Comparison of ENCODE assay signal across 6 cellular contexts in genomic region chr4:985123-985830, GRCh38. TPM values are rescaled to one million over a fixed set of nuclear protein-coding genes. Genes with fewer than 3 reads are reported as not detected.
A peak's percentile ranks its signal among the peaks of the same experiment; 100 is the strongest.
DNase-seq lines count a peak whose midpoint lies in the region; ATAC-seq lines count a peak whose summit lies in the region.

No MANE protein-coding gene starts in this region.

- H3K27me3 ChIP-seq in adipocyte (replicated peaks; ENCODE audit: control insufficient read depth, insufficient read depth, low read length) = no peaks in the 10 kb centered on the region

- peak overlapping the region; percentile 69 for H3K4me3 ChIP-seq in adipocyte (ENCODE audit: low read length)

- H3K4me3 Mint-ChIP-seq in naive B cell = peak overlapping the region; percentile 67 to 90 (median 82)

- H3K36me3 Mint-ChIP-seq in naive B cell = no peaks in the 10 kb centered on the region

- no peaks in the 10 kb centered on the region for H3K27me3 Mint-ChIP-seq in naive B cell

- peak overlapping the region; percentile 38 for H3K9ac ChIP-seq in adipocyte (ENCODE audit: low read length)

- peak; percentile 20 to 28 for ATAC-seq in naive B cell (ENCODE audit: low read depth in 2 of 2)
- ATAC-seq in HG03095 (IDR thresholded peaks at IDR 0.05; ENCODE audit: unreplicated experiment) = no peak
- ATAC-seq in HG03342 (IDR thresholded peaks at IDR 0.05; ENCODE audit: unreplicated experiment) = no peak

- H3K4me1 Mint-ChIP-seq in naive B cell = peaks cover 8 to 26% (median 11%) of the 10 kb centered on the region in 3 donors

- H3K9me3 Mint-ChIP-seq in naive B cell = no peaks in the 10 kb centered on the region

- H3K4me1 ChIP-seq in adipocyte (ENCODE audit: control insufficient read depth, insufficient read depth, low read length) = peaks cover 29% of the 10 kb centered on the region

- H3K27ac Mint-ChIP-seq in naive B cell = peak overlapping the region in 1 of 6 donors; percentile 66

- H3K36me3 ChIP-seq in adipocyte (ENCODE audit: control insufficient read depth, insufficient read depth, low read length, severe bottlenecking) = peaks cover 9% of the 10 kb centered on the region

- H3K9me3 ChIP-seq in adipocyte (ENCODE audit: control insufficient read depth, low read length) = no peaks in the 10 kb centered on the region

- peak; percentile 27 for DNase-seq in NCI-H146 (lab: John Stamatoyannopoulos, UW)
- DNase-seq in NCI-H146 treated with DMSO at 0.1 percent for 48 hours (lab: John Stamatoyannopoulos, UW; ENCODE audit: unreplicated experiment) = no peak
- no peak for DNase-seq in adipocyte (ENCODE audit: low read depth)
- peak; percentile 52 for DNase-seq in naive B cell

RNA-seq across cellular contexts. Expression of gene IDUA, which starts 1.6 kb away (rescaled TPM):
- 1 to 10 TPM; 2.2 to 8.3 (median 3.3) TPM for polyA plus RNA-seq in naive B cell (ENCODE audit: low read depth in 6 of 6)

RNA-seq across cellular contexts. Expression of gene SLC26A1, which starts 7.9 kb away (rescaled TPM):
- polyA plus RNA-seq in naive B cell (ENCODE audit: low read depth in 6 of 6) = 1 to 10 TPM in 2 of 6 donors, under 1 TPM in 3, not detected in 1; 0.22 to 4.3 (median 0.77) TPM

RNA-seq across cellular contexts. Expression of gene DGKQ, which starts 11.9 kb away (rescaled TPM):
- polyA plus RNA-seq in naive B cell (ENCODE audit: low read depth in 6 of 6) = 10 to 100 TPM in 1 of 6 donors, 1 to 10 TPM in 5; 1.6 to 11.9 (median 4.1) TPM

RNA-seq across cellular contexts. Expression of gene FGFRL1, which starts 26.1 kb away (rescaled TPM):
- 1 to 10 TPM in 2 of 6 donors, under 1 TPM in 3, not detected in 1; 0.22 to 2.3 (median 0.37) TPM for polyA plus RNA-seq in naive B cell (ENCODE audit: low read depth in 6 of 6)

RNA-seq across cellular contexts. Expression of gene TMEM175, which starts 53.0 kb away (rescaled TPM):
- polyA plus RNA-seq in naive B cell (ENCODE audit: low read depth in 6 of 6) = 10 to 100 TPM; 18.7 to 38.8 (median 24.1) TPM

Comparison
In these comparisons a context has a peak if more than half of its experiments do, and no peak if none do; other contexts are left out.
1. DNase-seq: peak in NCI-H146 (single experiment) and naive B cell (single experiment); none in NCI-H146 treated with DMSO at 0.1 percent for 48 hours (single experiment) and adipocyte (single experiment).
2. ATAC-seq: peak in naive B cell (2 of 2); none in HG03095 (single experiment) and HG03342 (single experiment).